In the genomic region with DNA sequence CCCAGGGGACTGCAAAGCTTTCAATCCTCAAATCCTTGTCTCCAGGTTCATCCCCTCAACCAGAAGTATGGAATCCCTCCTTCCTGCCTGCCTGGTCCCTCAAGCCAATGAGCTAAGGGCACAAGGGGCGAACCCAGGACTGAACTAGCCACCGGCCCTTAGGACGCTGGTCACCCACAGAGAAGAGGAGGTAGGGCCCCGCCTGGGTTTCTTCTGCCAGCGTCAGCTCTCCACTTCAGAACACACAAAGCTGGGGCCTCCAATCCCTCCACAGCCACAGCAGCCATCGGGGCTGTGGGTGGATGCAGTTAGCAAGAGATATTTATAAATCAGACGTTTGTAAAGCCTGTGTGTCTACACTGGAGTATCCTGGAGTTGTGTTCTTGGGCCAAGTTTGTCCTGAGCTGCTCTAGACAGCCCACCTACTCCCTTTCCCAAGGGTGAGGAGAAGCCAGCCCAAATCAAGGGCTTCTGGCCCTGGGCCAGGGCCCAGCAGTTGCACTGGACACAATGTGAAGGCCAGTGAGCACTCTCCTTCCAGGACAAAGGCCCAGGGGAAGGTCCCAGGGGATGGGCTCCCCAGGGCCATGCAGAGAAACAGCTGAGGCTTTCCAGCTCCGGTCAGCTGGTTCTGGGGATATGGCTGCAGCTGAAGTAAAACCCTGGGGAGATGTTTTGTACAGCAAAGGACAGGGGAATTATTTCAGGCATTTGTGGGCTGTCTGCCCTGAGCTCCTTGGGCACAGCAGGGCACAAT, we compare ENCODE assay signal across 1 cellular context.
TF ChIP-seq lines count a peak whose summit lies in the region.

No MANE protein-coding gene starts in this region.

TF ChIP-seq in HepG2, 621 proteins besides CTCF, POLR2A, EP300 and RAD21 (continued from another document):
- TF ChIP-seq AKAP8 (CRISPR knock-in tag; IDR thresholded peaks at IDR 0.05) (peak; percentile 87), CEBPB (IDR thresholded peaks at IDR 0.05; ENCODE audit: borderline replicate concordance, low read depth, low read length) (no peak), CBX2 (IDR thresholded peaks at IDR 0.05; ENCODE audit: low read depth, low read length) (no peak), CBX2 (CRISPR knock-in tag; IDR thresholded peaks at IDR 0.05; ENCODE audit: low read depth) (peak; percentile 44; the same call in 1 of the 2 replicates), ZNF747 (CRISPR knock-in tag; IDR thresholded peaks at IDR 0.05; ENCODE audit: borderline replicate concordance) (peak; percentile 39; the same call in 1 of the 2 replicates), PAF1 (CRISPR knock-in tag; IDR thresholded peaks at IDR 0.05) (peak; percentile 94), RFXANK (CRISPR knock-in tag; IDR thresholded peaks at IDR 0.05) (no peak), CCAR2 (optimal IDR thresholded peaks at IDR 0.05; ENCODE audit: low read depth, low read length) (no peak), ZSCAN31 (CRISPR knock-in tag; IDR thresholded peaks at IDR 0.05; ENCODE audit: low read depth) (peak; percentile 41; the same call in 1 of the 2 replicates), SETDB1 (CRISPR knock-in tag; IDR thresholded peaks at IDR 0.05; ENCODE audit: borderline replicate concordance) (peak; percentile 4; the same call in 1 of the 2 replicates), KAT8 (CRISPR knock-in tag; IDR thresholded peaks at IDR 0.05) (0 out of 2 replicates have a peak, but pooled peaks have one; percentile 30), ZNF567 (CRISPR knock-in tag; IDR thresholded peaks at IDR 0.05; ENCODE audit: borderline replicate concordance) (no peak), ESRRA (CRISPR knock-in tag; IDR thresholded peaks at IDR 0.05; ENCODE audit: low read depth) (0 out of 2 replicates have a peak, but pooled peaks have one; percentile 53)
- TF ChIP-seq, protein P1, sequence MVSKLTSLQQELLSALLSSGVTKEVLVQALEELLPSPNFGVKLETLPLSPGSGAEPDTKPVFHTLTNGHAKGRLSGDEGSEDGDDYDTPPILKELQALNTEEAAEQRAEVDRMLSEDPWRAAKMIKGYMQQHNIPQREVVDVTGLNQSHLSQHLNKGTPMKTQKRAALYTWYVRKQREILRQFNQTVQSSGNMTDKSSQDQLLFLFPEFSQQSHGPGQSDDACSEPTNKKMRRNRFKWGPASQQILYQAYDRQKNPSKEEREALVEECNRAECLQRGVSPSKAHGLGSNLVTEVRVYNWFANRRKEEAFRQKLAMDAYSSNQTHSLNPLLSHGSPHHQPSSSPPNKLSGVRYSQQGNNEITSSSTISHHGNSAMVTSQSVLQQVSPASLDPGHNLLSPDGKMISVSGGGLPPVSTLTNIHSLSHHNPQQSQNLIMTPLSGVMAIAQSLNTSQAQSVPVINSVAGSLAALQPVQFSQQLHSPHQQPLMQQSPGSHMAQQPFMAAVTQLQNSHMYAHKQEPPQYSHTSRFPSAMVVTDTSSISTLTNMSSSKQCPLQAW (CRISPR knock-in tag; IDR thresholded peaks at IDR 0.05) = peak; percentile 25
- TF ChIP-seq, protein P2, sequence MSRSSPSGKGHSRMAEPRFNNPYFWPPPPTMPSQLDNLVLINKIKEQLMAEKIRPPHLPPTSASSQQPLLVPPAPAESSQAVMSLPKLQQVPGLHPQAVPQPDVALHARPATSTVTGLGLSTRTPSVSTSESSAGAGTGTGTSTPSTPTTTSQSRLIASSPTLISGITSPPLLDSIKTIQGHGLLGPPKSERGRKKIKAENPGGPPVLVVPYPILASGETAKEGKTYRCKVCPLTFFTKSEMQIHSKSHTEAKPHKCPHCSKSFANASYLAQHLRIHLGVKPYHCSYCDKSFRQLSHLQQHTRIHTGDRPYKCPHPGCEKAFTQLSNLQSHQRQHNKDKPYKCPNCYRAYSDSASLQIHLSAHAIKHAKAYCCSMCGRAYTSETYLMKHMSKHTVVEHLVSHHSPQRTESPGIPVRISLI (CRISPR knock-in tag; IDR thresholded peaks at IDR 0.05; ENCODE audit: borderline replicate concordance) = no peak
- TF ChIP-seq, protein P3, sequence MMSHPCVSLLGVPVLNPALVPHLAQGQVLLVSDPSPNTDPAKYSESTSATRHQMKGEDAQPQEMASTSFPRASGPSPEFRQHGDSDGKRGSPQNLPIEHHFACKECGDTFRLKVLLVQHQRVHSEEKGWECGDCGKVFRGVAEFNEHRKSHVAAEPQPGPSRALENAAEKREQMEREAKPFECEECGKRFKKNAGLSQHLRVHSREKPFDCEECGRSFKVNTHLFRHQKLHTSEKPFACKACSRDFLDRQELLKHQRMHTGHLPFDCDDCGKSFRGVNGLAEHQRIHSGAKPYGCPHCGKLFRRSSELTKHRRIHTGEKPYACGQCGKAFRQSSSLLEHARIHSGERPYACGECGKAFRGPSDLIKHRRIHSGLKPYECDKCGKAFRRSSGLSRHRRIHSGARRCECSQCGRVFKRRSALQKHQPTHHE (CRISPR knock-in tag; IDR thresholded peaks at IDR 0.05; ENCODE audit: borderline replicate concordance) = no peak
- TF ChIP-seq, protein P4, sequence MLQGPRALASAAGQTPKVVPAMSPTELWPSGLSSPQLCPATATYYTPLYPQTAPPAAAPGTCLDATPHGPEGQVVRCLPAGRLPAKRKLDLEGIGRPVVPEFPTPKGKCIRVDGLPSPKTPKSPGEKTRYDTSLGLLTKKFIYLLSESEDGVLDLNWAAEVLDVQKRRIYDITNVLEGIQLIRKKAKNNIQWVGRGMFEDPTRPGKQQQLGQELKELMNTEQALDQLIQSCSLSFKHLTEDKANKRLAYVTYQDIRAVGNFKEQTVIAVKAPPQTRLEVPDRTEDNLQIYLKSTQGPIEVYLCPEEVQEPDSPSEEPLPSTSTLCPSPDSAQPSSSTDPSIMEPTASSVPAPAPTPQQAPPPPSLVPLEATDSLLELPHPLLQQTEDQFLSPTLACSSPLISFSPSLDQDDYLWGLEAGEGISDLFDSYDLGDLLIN (CRISPR knock-in tag; IDR thresholded peaks at IDR 0.05; ENCODE audit: borderline replicate concordance) = no peak
- TF ChIP-seq, protein P5, sequence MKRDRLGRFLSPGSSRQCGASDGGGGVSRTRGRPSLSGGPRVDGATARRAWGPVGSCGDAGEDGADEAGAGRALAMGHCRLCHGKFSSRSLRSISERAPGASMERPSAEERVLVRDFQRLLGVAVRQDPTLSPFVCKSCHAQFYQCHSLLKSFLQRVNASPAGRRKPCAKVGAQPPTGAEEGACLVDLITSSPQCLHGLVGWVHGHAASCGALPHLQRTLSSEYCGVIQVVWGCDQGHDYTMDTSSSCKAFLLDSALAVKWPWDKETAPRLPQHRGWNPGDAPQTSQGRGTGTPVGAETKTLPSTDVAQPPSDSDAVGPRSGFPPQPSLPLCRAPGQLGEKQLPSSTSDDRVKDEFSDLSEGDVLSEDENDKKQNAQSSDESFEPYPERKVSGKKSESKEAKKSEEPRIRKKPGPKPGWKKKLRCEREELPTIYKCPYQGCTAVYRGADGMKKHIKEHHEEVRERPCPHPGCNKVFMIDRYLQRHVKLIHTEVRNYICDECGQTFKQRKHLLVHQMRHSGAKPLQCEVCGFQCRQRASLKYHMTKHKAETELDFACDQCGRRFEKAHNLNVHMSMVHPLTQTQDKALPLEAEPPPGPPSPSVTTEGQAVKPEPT (CRISPR knock-in tag; IDR thresholded peaks at IDR 0.05; ENCODE audit: low read depth) = 0 out of 2 replicates have a peak, but pooled peaks have one; percentile 36
- TF ChIP-seq, protein P6, sequence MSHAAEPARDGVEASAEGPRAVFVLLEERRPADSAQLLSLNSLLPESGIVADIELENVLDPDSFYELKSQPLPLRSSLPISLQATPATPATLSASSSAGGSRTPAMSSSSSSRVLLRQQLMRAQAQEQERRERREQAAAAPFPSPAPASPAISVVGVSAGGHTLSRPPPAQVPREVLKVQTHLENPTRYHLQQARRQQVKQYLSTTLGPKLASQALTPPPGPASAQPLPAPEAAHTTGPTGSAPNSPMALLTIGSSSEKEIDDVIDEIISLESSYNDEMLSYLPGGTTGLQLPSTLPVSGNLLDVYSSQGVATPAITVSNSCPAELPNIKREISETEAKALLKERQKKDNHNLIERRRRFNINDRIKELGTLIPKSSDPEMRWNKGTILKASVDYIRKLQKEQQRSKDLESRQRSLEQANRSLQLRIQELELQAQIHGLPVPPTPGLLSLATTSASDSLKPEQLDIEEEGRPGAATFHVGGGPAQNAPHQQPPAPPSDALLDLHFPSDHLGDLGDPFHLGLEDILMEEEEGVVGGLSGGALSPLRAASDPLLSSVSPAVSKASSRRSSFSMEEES (CRISPR knock-in tag; IDR thresholded peaks at IDR 0.05) = peak; percentile 4; the same call in 1 of the 2 replicates
